Comparison of ENCODE assay signal across 8 cellular contexts in the genomic region with DNA sequence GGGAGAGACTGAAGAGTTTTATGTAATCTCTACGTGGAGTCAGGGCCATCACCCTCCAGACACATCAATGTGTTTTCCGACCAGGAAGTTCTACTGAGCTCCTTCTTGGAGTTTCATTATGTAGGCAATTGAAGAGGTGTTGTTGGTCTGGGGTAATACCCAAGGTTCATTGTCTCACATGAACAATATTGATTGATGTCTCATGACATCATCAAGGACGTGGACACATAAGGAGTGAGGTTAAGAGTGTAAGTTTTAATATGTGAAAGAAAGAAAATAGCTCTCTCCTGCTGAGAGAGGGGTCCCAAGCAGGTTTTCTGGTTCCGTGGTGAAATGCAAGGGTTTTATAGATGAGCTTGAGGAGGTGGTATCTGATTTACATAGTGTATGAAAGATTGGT.
"Had no signal": no experiment of that assay in that cellular context is flagged by ENCODE, and none has a peak within 500 bp of the region (broad histone marks: within the 10 kb centered on the region; RNA-seq: fewer than 3 reads in every experiment).

No MANE protein-coding gene starts in this region.

- DNase-seq: GDM1, GF-D8 had no signal

- H3K4me3 ChIP-seq: GM12878 had no signal

- ATAC-seq: GM12878 had no signal

- FAIRE-seq: G401.6, GM12878, GM12891, GM12892, GM18507, GM19239 had no signal
